23 cellular contexts compared by ENCODE assay signal in genomic region chr9:119047513-119047912, GRCh38.
DNase-seq lines count a peak whose midpoint lies in the region; ATAC-seq and TF ChIP-seq lines count a peak whose summit lies in the region.
"Had no signal": no experiment of that assay in that cellular context is flagged by ENCODE, and none has a peak within 500 bp of the region (broad histone marks: within the 10 kb centered on the region; RNA-seq: fewer than 3 reads in every experiment).

No MANE protein-coding gene starts in this region.

- peak overlapping the region in 1 of 3 donors; percentile 26 for H3K9ac ChIP-seq in skeletal muscle tissue (ENCODE audit: low read depth in 1 of 3, low read length in 3 of 3)
- H3K9ac ChIP-seq: BLaER1 treated with 17β-estradiol and CSF1 and Interleukin-3, amounts not matched to agents 10 nM and 100 nM had no signal

- BruUV-seq in Caco-2 (replicated peaks; lab: Mats Ljungman, UMichigan) = no TSS peak

- TF ChIP-seq CTCF in left ventricle myocardium inferior (IDR thresholded peaks at IDR 0.05; ENCODE audit: borderline replicate concordance) = no peak
- TF ChIP-seq CTCF in gastrocnemius medialis (IDR thresholded peaks at IDR 0.05 in 4 of 5, conservative IDR thresholded peaks at IDR 0.05 in 1 of 5) = no peak
- TF ChIP-seq CTCF in Caco-2 (IDR thresholded peaks at IDR 0.05; ENCODE audit: insufficient read depth in 1 of 2, low read depth in 1 of 2, low read length in 1 of 2, severe bottlenecking in 1 of 2, unreplicated experiment in 1 of 2) = no peak

- no peak overlapping the region for H3K27ac ChIP-seq in left ventricle myocardium inferior (replicated peaks)
- H3K27ac ChIP-seq in gastrocnemius medialis = peak overlapping the region; percentile 7 to 58 (median 47)
- peak overlapping the region; percentile 27 for H3K27ac ChIP-seq in skeletal muscle tissue (ENCODE audit: low read depth, low read length)
- H3K27ac ChIP-seq: 22Rv1; A549; BLaER1 treated with 17β-estradiol and CSF1 and Interleukin-3, amounts not matched to agents 10 nM and 100 nM; C4-2B had no signal

- H3K4me3 ChIP-seq in left ventricle myocardium inferior = no peak overlapping the region
- H3K4me3 ChIP-seq in gastrocnemius medialis = no peak overlapping the region
- no peak overlapping the region for H3K4me3 ChIP-seq in skeletal muscle tissue (ENCODE audit: low read length in 3 of 3)
- no peak overlapping the region for H3K4me3 ChIP-seq in Caco-2 (ENCODE audit: low read depth, low read length)
- H3K4me3 ChIP-seq: A549; BLaER1 treated with 17β-estradiol and CSF1 and Interleukin-3, amounts not matched to agents 10 nM and 100 nM; GM12878 had no signal

- H3K4me1 Mint-ChIP-seq in Caco-2 (ENCODE audit: low read depth, unreplicated experiment) = no peaks in the 10 kb centered on the region
- H3K4me1 Mint-ChIP-seq: B cell had no signal

- POLR2A ChIA-PET in Caco-2 (lab: Charles Lee) = no interaction called here

- H3K27me3 Mint-ChIP-seq in Caco-2 (ENCODE audit: insufficient read depth, unreplicated experiment) = no peaks in the 10 kb centered on the region
- H3K27me3 Mint-ChIP-seq: B cell; CD4-positive, alpha-beta T cell had no signal

- intact Hi-C loops in left ventricle myocardium superior (cut with micrococcal nuclease) = no loop called here
- intact Hi-C loops in left ventricle myocardium inferior (cut with micrococcal nuclease) = no loop called here
- intact Hi-C loops in gastrocnemius medialis (cut with DNase I; ENCODE audit: low total_unique reads) = no loop called here
- intact Hi-C loops in Caco-2 (cut with micrococcal nuclease; ENCODE audit: unreplicated experiment) = no loop called here

- no peaks in the 10 kb centered on the region for H3K27me3 ChIP-seq in left ventricle myocardium inferior (ENCODE audit: low read depth)
- H3K27me3 ChIP-seq in gastrocnemius medialis = no peaks in the 10 kb centered on the region
- no peaks in the 10 kb centered on the region for H3K27me3 ChIP-seq in skeletal muscle tissue (ENCODE audit: control insufficient read depth in 3 of 3, insufficient read depth in 3 of 3, low read length in 3 of 3)
- no peaks in the 10 kb centered on the region for H3K27me3 ChIP-seq in Caco-2 (replicated peaks; ENCODE audit: control insufficient read depth, insufficient read depth, low read length)
- H3K27me3 ChIP-seq: BLaER1 treated with 17β-estradiol and CSF1 and Interleukin-3, amounts not matched to agents 10 nM and 100 nM had no signal

- H3K9me3 ChIP-seq in left ventricle myocardium inferior (replicated peaks) (no peaks in the 10 kb centered on the region), gastrocnemius medialis (no peaks in the 10 kb centered on the region), skeletal muscle tissue (ENCODE audit: control insufficient read depth in 3 of 3, low read length in 3 of 3) (no peaks in the 10 kb centered on the region), Caco-2 (no peaks in the 10 kb centered on the region)
- H3K9me3 ChIP-seq: A549; BLaER1 treated with 17β-estradiol and CSF1 and Interleukin-3, amounts not matched to agents 10 nM and 100 nM had no signal

- TF ChIP-seq POLR2A in gastrocnemius medialis (IDR thresholded peaks at IDR 0.05) = no peak

- H3K36me3 Mint-ChIP-seq in Caco-2 (ENCODE audit: insufficient read depth, unreplicated experiment) = no peaks in the 10 kb centered on the region
- H3K36me3 Mint-ChIP-seq: CD8-positive, alpha-beta T cell had no signal

- peak; percentile 21 for ATAC-seq in left ventricle myocardium superior
- peak in 1 of 2 donors; percentile 48 for ATAC-seq in gastrocnemius medialis
- no peak for ATAC-seq in HG02623 (IDR thresholded peaks at IDR 0.05; ENCODE audit: unreplicated experiment)
- ATAC-seq: A549; CD8-positive, alpha-beta T cell; GM12878 had no signal

- no peak overlapping the region for H3K4me3 Mint-ChIP-seq in Caco-2 (ENCODE audit: unreplicated experiment)
- H3K4me3 Mint-ChIP-seq: B cell; CD4-positive, alpha-beta T cell; CD8-positive, alpha-beta T cell had no signal

- CTCF ChIA-PET in Caco-2 (lab: Charles Lee) = no interaction called here

- DNase-seq in left ventricle myocardium superior (no peak), left ventricle myocardium inferior (no peak), myocyte (ENCODE audit: low read depth) (peak; percentile 50), gastrocnemius medialis (no peak), Caco-2 (no peak)
- DNase-seq: AML-193; CD4-positive, alpha-beta T cell; CD8-positive, alpha-beta T cell; DMS 273 treated with DMSO at 0.1 percent for 48 hours; DMS153; DMS53; DMS79; DND-41; EL; GDM1 had no signal

- H3K9me3 Mint-ChIP-seq in Caco-2 (ENCODE audit: unreplicated experiment) = no peaks in the 10 kb centered on the region
- H3K9me3 Mint-ChIP-seq: CD4-positive, alpha-beta T cell had no signal

- H3K4me1 ChIP-seq in left ventricle myocardium inferior (peaks cover 15% of the 10 kb centered on the region), gastrocnemius medialis (peaks cover 26 to 39% of the 10 kb centered on the region in 2 donors), skeletal muscle tissue (ENCODE audit: control insufficient read depth in 3 of 3, insufficient read depth in 3 of 3, low read length in 3 of 3) (peaks cover 6 to 20% (median 16%) of the 10 kb centered on the region in 3 donors), Caco-2 (no peaks in the 10 kb centered on the region)
- H3K4me1 ChIP-seq: A549 had no signal

- in situ Hi-C loops in gastrocnemius medialis (cut with MboI; ENCODE audit: low sequenced_read_pairs in 4 of 4) = no loop called here

- H3K27ac Mint-ChIP-seq in Caco-2 (ENCODE audit: unreplicated experiment) = no peak overlapping the region
- H3K27ac Mint-ChIP-seq: B cell; CD4-positive, alpha-beta T cell; CD8-positive, alpha-beta T cell had no signal

- H3K36me3 ChIP-seq in left ventricle myocardium inferior (no peaks in the 10 kb centered on the region), gastrocnemius medialis (no peaks in the 10 kb centered on the region), skeletal muscle tissue (ENCODE audit: control insufficient read depth in 3 of 3, insufficient read depth in 3 of 3, low read length in 3 of 3) (no peaks in the 10 kb centered on the region), Caco-2 (ENCODE audit: control insufficient read depth, insufficient read depth, low read length) (no peaks in the 10 kb centered on the region)
- H3K36me3 ChIP-seq: BLaER1 treated with 17β-estradiol and CSF1 and Interleukin-3, amounts not matched to agents 10 nM and 100 nM had no signal
